ENCODE assay signal across 20 cellular contexts in the genomic region with DNA sequence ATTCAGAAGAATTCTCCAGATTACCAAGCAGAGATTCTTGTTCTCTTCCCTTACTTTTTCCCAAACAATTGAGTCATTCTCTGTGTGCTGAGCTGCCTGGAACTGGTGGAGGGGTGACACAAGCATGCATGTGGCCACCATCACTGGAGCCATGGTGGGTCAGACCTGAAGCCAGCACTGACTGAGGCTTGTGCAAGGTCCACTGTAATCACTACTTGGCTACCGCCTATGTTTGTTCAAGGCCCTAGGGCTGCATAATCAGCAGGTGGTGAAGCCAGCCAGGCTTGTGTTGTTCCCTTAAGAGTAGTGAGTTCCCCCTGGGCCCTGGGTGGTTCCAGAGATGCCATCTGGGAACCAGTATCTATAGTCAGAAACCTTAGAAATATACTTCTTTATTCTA.
DNase-seq lines count a peak whose midpoint lies in the region; ATAC-seq, FAIRE-seq and TF ChIP-seq lines count a peak whose summit lies in the region.
"Had no signal": no experiment of that assay in that cellular context is flagged by ENCODE, and none has a peak within 500 bp of the region (broad histone marks: within the 10 kb centered on the region; RNA-seq: fewer than 3 reads in every experiment).

No MANE protein-coding gene starts in this region.

- 0 out of 2 replicates have a peak, but pooled peaks cover 8% of the 10 kb centered on the region for H3K4me1 ChIP-seq in HepG2 (ENCODE audit: insufficient read depth, low read length)
- H3K4me1 ChIP-seq: A549, HAP-1 had no signal

- WGBS in HepG2 (ENCODE audit: low lambda C conversion rate): no CpG with 5 or more reads among the region's 1 CpG

- no peaks in the 10 kb centered on the region for H3K4me1 Mint-ChIP-seq in endothelial cell (ENCODE audit: unreplicated experiment)
- H3K4me1 Mint-ChIP-seq: CD4-positive, alpha-beta memory T cell had no signal

- H3K27ac ChIP-seq in HepG2 (ENCODE audit: extremely low read length, insufficient read depth, low read length): no peak overlapping the region
- H3K27ac ChIP-seq: A549 had no signal

- TF ChIP-seq EP300 in HepG2 (IDR thresholded peaks at IDR 0.05; ENCODE audit: low read depth in 2 of 2, low read length in 2 of 2) (no peak), HepG2 (CRISPR knock-in tag; IDR thresholded peaks at IDR 0.05; ENCODE audit: borderline replicate concordance) (no peak)

- no peak overlapping the region for H2AFZ ChIP-seq in HepG2 (ENCODE audit: low read length)

- intact Hi-C loops in HepG2 (cut with micrococcal nuclease; ENCODE audit: unreplicated experiment): no loop called here
- intact Hi-C loops in posterior vena cava (cut with DNase I): no loop called here

- POLR2A ChIA-PET in HepG2 (lab: Yijun Ruan, JAX): no interaction called here

- in situ Hi-C loops in HepG2 (cut with HindIII; ENCODE audit: extremely low pct_ligation_motif_present, low pct_unique_long_range_greater_than_20kb): no loop called here

- no peak for TF ChIP-seq POLR2A in HepG2 (IDR thresholded peaks at IDR 0.05; ENCODE audit: insufficient read depth in 1 of 2, low read depth in 2 of 2, low read length in 2 of 2)

- no peak for TF ChIP-seq CTCF in HepG2 (CRISPR knock-in tag; IDR thresholded peaks at IDR 0.05)
- no peak for TF ChIP-seq CTCF in endothelial cell (IDR thresholded peaks at IDR 0.05; ENCODE audit: unreplicated experiment)

- H3K4me2 ChIP-seq in HepG2 (ENCODE audit: low read depth, low read length): no peak overlapping the region
- H3K4me2 ChIP-seq: A549 had no signal

- DNase-seq in HuH-7 (ENCODE audit: low spot score) (peak; percentile 10), HepG2 (ENCODE audit: low spot score) (no peak), posterior vena cava (ENCODE audit: low spot score) (peak; percentile 49), endothelial cell (ENCODE audit: low spot score) (no peak)
- DNase-seq: 8988T; ACHN; C1 segment of cervical spinal cord; Calu3; CD4-positive, alpha-beta memory T cell; COR-L47; DMS153; DND-41; GOT3 had no signal

- H3K4me3 ChIP-seq in HepG2 (replicated peaks in 1 of 3; ENCODE audit: insufficient read depth in 1 of 3, low read depth in 2 of 3, low read length in 3 of 3): no peak overlapping the region
- H3K4me3 ChIP-seq: A549, HAP-1 had no signal

- H3K9me3 ChIP-seq in HepG2 (ENCODE audit: low read length): no peaks in the 10 kb centered on the region
- H3K9me3 ChIP-seq: A549, HAP-1 had no signal

- peak; percentile 67 for ATAC-seq in HepG2
- ATAC-seq in GM18519 (IDR thresholded peaks at IDR 0.05; ENCODE audit: low FRiP score, unreplicated experiment): no peak
- no peak for ATAC-seq in HG02642 (IDR thresholded peaks at IDR 0.05; ENCODE audit: poor library complexity, unreplicated experiment)
- ATAC-seq: A549 had no signal

- TF ChIP-seq RAD21 in HepG2 (CRISPR knock-in tag; IDR thresholded peaks at IDR 0.05): no peak

- no peak for FAIRE-seq in HepG2 (lab: Jason Lieb, UNC)
- FAIRE-seq: A549, G401.6, GM12892, H54 had no signal

- H3K9me3 Mint-ChIP-seq in endothelial cell (ENCODE audit: unreplicated experiment): no peaks in the 10 kb centered on the region
- H3K9me3 Mint-ChIP-seq: CD4-positive, alpha-beta memory T cell had no signal

- H3K79me2 ChIP-seq in HepG2 (ENCODE audit: insufficient read depth, low read length): no peaks in the 10 kb centered on the region

- no peak overlapping the region for H3K27ac Mint-ChIP-seq in endothelial cell (ENCODE audit: unreplicated experiment)
- H3K27ac Mint-ChIP-seq: CD4-positive, alpha-beta memory T cell had no signal

- no peaks in the 10 kb centered on the region for H3K36me3 Mint-ChIP-seq in endothelial cell (ENCODE audit: low read depth, unreplicated experiment)
- H3K36me3 Mint-ChIP-seq: CD4-positive, alpha-beta memory T cell had no signal

- CTCF ChIA-PET in HepG2 (lab: Yijun Ruan, JAX; ENCODE audit: low intra/inter-chr PET ratio, low total read pairs): no interaction called here

- no peak overlapping the region for H3K9ac ChIP-seq in HepG2 (ENCODE audit: insufficient read depth, low read depth, low read length)

- no peaks in the 10 kb centered on the region for H3K27me3 Mint-ChIP-seq in endothelial cell (ENCODE audit: unreplicated experiment)

- H3K27me3 ChIP-seq in HepG2 (ENCODE audit: control insufficient read depth in 1 of 2, insufficient read depth in 2 of 2, low read length in 2 of 2): no peaks in the 10 kb centered on the region

- no peaks in the 10 kb centered on the region for H4K20me1 ChIP-seq in HepG2 (ENCODE audit: insufficient read depth, low read length)

- H3K4me3 Mint-ChIP-seq in endothelial cell (ENCODE audit: unreplicated experiment): no peak overlapping the region
- H3K4me3 Mint-ChIP-seq: CD4-positive, alpha-beta memory T cell had no signal

- BruUV-seq in HepG2 (replicated peaks; lab: Mats Ljungman, UMichigan): no TSS peak

- no peaks in the 10 kb centered on the region for H3K36me3 ChIP-seq in HepG2 (replicated peaks in 1 of 2; ENCODE audit: control insufficient read depth in 1 of 2, insufficient read depth in 2 of 2, low read length in 2 of 2)
- H3K36me3 ChIP-seq: HAP-1 had no signal

TF ChIP-seq in HepG2, 621 proteins besides CTCF, POLR2A, EP300 and RAD21:
- TF ChIP-seq ZNF644 (CRISPR knock-in tag; IDR thresholded peaks at IDR 0.05; ENCODE audit: low read depth) (0 out of 2 replicates have a peak, but pooled peaks have one; percentile 50), MYC (CRISPR knock-in tag; IDR thresholded peaks at IDR 0.05; ENCODE audit: borderline replicate concordance) (no peak), ZFAT (CRISPR knock-in tag; conservative IDR thresholded peaks at IDR 0.05) (no peak), ISX (CRISPR knock-in tag; conservative IDR thresholded peaks at IDR 0.05) (no peak), HNF4A (CRISPR knock-in tag; IDR thresholded peaks at IDR 0.05) (0 out of 2 replicates have a peak, but pooled peaks have one; percentile 19)
- TF ChIP-seq, protein P1, sequence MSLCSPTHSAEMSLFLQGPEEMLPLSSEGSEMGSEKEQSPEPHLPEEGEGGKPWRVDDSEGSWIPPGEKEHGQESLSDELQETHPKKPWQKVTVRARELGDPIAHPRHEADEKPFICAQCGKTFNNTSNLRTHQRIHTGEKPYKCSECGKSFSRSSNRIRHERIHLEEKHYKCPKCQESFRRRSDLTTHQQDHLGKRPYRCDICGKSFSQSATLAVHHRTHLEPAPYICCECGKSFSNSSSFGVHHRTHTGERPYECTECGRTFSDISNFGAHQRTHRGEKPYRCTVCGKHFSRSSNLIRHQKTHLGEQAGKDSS (CRISPR knock-in tag; IDR thresholded peaks at IDR 0.05; ENCODE audit: borderline replicate concordance, low read depth): no peak

Comparison
In these comparisons a context has a peak if more than half of its experiments do, and no peak if none do; other contexts are left out.
1. DNase-seq: peak in HuH-7 (single experiment) and posterior vena cava (single experiment); none in HepG2 (single experiment) and endothelial cell (single experiment).